1 cellular context compared by ENCODE assay signal in the genomic region with DNA sequence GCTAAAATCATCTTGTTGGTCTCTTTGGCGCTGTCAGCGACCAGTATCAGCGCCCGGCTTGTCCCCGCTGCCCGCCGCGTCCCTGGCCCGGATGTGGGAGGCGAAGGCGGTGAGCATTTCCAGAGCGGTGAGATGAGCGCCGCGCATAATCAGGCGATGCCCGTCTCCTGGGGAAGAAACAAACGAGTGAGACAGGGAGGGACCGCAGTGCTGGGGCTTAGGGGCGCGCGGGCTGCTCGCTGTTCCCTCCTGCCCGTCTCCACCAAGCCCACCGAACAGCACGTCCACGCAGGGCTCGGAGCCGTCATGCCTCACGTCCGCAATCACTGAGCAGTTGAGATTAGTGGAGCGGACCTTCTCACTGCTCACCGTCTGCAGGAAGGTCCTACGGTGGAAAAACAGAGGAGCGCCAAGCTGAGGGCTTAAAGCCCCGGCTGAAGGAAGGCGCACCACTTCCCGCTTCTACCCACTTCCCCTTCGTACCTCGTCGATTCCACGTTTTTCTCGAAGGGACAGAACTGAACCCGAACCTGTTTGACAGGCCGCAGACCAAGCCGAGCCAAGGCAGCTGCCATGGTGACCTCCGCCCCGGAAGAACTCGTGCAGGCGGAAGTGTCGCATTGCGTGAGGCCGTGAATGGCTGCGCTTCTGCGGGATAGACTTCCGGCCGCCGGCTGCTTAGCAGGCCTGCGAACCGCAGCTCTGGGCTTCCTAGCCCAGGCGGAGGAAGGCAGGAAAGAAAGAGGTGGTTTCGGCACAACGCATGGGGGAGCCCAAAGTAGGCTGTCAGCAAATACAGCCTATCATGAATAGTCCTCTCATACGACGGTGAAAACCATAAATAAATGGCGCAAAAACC.
TF ChIP-seq lines count a peak whose summit lies in the region.

A gene (minus strand): TSS at position 595 of the 859 bp plus-strand sequence. CDS start 20 bp downstream, at position 575.

TF ChIP-seq in WTC11, 78 proteins besides CTCF, POLR2A, EP300 and RAD21 (continued from another document):
- TF ChIP-seq GABPB1 (CRISPR knock-in tag; IDR thresholded peaks at IDR 0.05) (peak; percentile 96), NR2C2 (CRISPR knock-in tag; IDR thresholded peaks at IDR 0.05) (peak; percentile 100), CREM (CRISPR knock-in tag; IDR thresholded peaks at IDR 0.05) (peak; percentile 67; the same call in 1 of the 2 replicates), TEAD1 (CRISPR knock-in tag; IDR thresholded peaks at IDR 0.05) (peak; percentile 77), GTF2I (CRISPR knock-in tag; conservative IDR thresholded peaks at IDR 0.05) (no peak), NR1H2 (CRISPR knock-in tag; IDR thresholded peaks at IDR 0.05) (0 out of 2 replicates have a peak, but pooled peaks have one; percentile 39), FOXJ3 (CRISPR knock-in tag; IDR thresholded peaks at IDR 0.05; ENCODE audit: borderline replicate concordance) (no peak), ZNF423 (CRISPR knock-in tag; IDR thresholded peaks at IDR 0.05) (no peak), ZNF263 (CRISPR knock-in tag; IDR thresholded peaks at IDR 0.05; ENCODE audit: low read depth) (no peak)
- TF ChIP-seq, protein P1, sequence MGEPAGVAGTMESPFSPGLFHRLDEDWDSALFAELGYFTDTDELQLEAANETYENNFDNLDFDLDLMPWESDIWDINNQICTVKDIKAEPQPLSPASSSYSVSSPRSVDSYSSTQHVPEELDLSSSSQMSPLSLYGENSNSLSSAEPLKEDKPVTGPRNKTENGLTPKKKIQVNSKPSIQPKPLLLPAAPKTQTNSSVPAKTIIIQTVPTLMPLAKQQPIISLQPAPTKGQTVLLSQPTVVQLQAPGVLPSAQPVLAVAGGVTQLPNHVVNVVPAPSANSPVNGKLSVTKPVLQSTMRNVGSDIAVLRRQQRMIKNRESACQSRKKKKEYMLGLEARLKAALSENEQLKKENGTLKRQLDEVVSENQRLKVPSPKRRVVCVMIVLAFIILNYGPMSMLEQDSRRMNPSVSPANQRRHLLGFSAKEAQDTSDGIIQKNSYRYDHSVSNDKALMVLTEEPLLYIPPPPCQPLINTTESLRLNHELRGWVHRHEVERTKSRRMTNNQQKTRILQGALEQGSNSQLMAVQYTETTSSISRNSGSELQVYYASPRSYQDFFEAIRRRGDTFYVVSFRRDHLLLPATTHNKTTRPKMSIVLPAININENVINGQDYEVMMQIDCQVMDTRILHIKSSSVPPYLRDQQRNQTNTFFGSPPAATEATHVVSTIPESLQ (CRISPR knock-in tag; IDR thresholded peaks at IDR 0.05), result no peak
- TF ChIP-seq, protein P2, sequence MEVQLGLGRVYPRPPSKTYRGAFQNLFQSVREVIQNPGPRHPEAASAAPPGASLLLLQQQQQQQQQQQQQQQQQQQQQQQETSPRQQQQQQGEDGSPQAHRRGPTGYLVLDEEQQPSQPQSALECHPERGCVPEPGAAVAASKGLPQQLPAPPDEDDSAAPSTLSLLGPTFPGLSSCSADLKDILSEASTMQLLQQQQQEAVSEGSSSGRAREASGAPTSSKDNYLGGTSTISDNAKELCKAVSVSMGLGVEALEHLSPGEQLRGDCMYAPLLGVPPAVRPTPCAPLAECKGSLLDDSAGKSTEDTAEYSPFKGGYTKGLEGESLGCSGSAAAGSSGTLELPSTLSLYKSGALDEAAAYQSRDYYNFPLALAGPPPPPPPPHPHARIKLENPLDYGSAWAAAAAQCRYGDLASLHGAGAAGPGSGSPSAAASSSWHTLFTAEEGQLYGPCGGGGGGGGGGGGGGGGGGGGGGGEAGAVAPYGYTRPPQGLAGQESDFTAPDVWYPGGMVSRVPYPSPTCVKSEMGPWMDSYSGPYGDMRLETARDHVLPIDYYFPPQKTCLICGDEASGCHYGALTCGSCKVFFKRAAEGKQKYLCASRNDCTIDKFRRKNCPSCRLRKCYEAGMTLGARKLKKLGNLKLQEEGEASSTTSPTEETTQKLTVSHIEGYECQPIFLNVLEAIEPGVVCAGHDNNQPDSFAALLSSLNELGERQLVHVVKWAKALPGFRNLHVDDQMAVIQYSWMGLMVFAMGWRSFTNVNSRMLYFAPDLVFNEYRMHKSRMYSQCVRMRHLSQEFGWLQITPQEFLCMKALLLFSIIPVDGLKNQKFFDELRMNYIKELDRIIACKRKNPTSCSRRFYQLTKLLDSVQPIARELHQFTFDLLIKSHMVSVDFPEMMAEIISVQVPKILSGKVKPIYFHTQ (CRISPR knock-in tag; IDR thresholded peaks at IDR 0.05), result no peak
- TF ChIP-seq, protein P3, sequence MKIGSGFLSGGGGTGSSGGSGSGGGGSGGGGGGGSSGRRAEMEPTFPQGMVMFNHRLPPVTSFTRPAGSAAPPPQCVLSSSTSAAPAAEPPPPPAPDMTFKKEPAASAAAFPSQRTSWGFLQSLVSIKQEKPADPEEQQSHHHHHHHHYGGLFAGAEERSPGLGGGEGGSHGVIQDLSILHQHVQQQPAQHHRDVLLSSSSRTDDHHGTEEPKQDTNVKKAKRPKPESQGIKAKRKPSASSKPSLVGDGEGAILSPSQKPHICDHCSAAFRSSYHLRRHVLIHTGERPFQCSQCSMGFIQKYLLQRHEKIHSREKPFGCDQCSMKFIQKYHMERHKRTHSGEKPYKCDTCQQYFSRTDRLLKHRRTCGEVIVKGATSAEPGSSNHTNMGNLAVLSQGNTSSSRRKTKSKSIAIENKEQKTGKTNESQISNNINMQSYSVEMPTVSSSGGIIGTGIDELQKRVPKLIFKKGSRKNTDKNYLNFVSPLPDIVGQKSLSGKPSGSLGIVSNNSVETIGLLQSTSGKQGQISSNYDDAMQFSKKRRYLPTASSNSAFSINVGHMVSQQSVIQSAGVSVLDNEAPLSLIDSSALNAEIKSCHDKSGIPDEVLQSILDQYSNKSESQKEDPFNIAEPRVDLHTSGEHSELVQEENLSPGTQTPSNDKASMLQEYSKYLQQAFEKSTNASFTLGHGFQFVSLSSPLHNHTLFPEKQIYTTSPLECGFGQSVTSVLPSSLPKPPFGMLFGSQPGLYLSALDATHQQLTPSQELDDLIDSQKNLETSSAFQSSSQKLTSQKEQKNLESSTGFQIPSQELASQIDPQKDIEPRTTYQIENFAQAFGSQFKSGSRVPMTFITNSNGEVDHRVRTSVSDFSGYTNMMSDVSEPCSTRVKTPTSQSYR (CRISPR knock-in tag; IDR thresholded peaks at IDR 0.05), result 0 out of 2 replicates have a peak, but pooled peaks have one; percentile 70
- TF ChIP-seq, protein P4, sequence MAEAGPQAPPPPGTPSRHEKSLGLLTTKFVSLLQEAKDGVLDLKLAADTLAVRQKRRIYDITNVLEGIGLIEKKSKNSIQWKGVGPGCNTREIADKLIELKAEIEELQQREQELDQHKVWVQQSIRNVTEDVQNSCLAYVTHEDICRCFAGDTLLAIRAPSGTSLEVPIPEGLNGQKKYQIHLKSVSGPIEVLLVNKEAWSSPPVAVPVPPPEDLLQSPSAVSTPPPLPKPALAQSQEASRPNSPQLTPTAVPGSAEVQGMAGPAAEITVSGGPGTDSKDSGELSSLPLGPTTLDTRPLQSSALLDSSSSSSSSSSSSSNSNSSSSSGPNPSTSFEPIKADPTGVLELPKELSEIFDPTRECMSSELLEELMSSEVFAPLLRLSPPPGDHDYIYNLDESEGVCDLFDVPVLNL (CRISPR knock-in tag; IDR thresholded peaks at IDR 0.05; ENCODE audit: borderline replicate concordance, low read depth), result no peak
- TF ChIP-seq, protein P5, sequence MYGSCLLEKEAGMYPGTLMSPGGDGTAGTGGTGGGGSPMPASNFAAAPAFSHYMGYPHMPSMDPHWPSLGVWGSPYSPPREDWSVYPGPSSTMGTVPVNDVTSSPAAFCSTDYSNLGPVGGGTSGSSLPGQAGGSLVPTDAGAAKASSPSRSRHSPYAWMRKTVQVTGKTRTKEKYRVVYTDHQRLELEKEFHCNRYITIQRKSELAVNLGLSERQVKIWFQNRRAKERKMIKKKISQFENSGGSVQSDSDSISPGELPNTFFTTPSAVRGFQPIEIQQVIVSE (CRISPR knock-in tag; IDR thresholded peaks at IDR 0.05; ENCODE audit: borderline replicate concordance), result no peak
